1 cellular context compared by ENCODE assay signal in genomic region chr9:127109212-127109711, GRCh38.
TF ChIP-seq lines count a peak whose summit lies in the region.

No MANE protein-coding gene starts in this region.

TF ChIP-seq in HepG2, 621 proteins besides CTCF, POLR2A, EP300 and RAD21 (continued from another document and continues in another):
- peak; percentile 81 for TF ChIP-seq AHDC1 (CRISPR knock-in tag; IDR thresholded peaks at IDR 0.05; ENCODE audit: borderline replicate concordance)
- peak; percentile 97 for TF ChIP-seq PPARG (CRISPR knock-in tag; conservative IDR thresholded peaks at IDR 0.05)
- TF ChIP-seq FUBP1 (CRISPR knock-in tag; IDR thresholded peaks at IDR 0.05; ENCODE audit: borderline replicate concordance) = no peak
- TF ChIP-seq ATF1 (CRISPR knock-in tag; IDR thresholded peaks at IDR 0.05) = 0 out of 2 replicates have a peak, but pooled peaks have one; percentile 22
- TF ChIP-seq ZNF207 (IDR thresholded peaks at IDR 0.05; ENCODE audit: borderline replicate concordance) = no peak
- TF ChIP-seq FOXA1 (IDR thresholded peaks at IDR 0.05) = no peak
- TF ChIP-seq FOXA1 (CRISPR knock-in tag; IDR thresholded peaks at IDR 0.05) = peak; percentile 30; the same call in 1 of the 2 replicates
- TF ChIP-seq KDM2A (CRISPR knock-in tag; IDR thresholded peaks at IDR 0.05; ENCODE audit: borderline replicate concordance, low read depth) = no peak
- no peak for TF ChIP-seq NR0B2 (CRISPR knock-in tag; IDR thresholded peaks at IDR 0.05)
- TF ChIP-seq HDAC1 (CRISPR knock-in tag; IDR thresholded peaks at IDR 0.05) = no peak
- peak; percentile 15 to 31; a peak in 1 of 4 replicates for TF ChIP-seq HMGXB4 (CRISPR knock-in tag; IDR thresholded peaks at IDR 0.05; ENCODE audit: borderline replicate concordance in 1 of 2, low read depth in 1 of 2)
- peak; percentile 94 for TF ChIP-seq ARNTL (CRISPR knock-in tag; IDR thresholded peaks at IDR 0.05)
- TF ChIP-seq AKAP8 (CRISPR knock-in tag; IDR thresholded peaks at IDR 0.05) = no peak; the same call in 1 of the 2 replicates
- peak; percentile 61 for TF ChIP-seq TCF7 (IDR thresholded peaks at IDR 0.05; ENCODE audit: low read depth)
- TF ChIP-seq EEA1 (CRISPR knock-in tag; IDR thresholded peaks at IDR 0.05; ENCODE audit: borderline replicate concordance) = no peak
- no peak for TF ChIP-seq GPN1 (CRISPR knock-in tag; IDR thresholded peaks at IDR 0.05; ENCODE audit: borderline replicate concordance)
- TF ChIP-seq RCOR2 (CRISPR knock-in tag; IDR thresholded peaks at IDR 0.05) = peak; percentile 70; the same call in 1 of the 2 replicates
- peak; percentile 78 for TF ChIP-seq SKIL (CRISPR knock-in tag; IDR thresholded peaks at IDR 0.05; ENCODE audit: borderline replicate concordance)
- no peak for TF ChIP-seq ZKSCAN5 (CRISPR knock-in tag; IDR thresholded peaks at IDR 0.05)
- peak; percentile 74; the same call in 1 of the 2 replicates for TF ChIP-seq ZNF761 (CRISPR knock-in tag; conservative IDR thresholded peaks at IDR 0.05)
- TF ChIP-seq ZNF503 (CRISPR knock-in tag; IDR thresholded peaks at IDR 0.05) = no peak; the same call in 1 of the 2 replicates
- TF ChIP-seq ZNF331 (CRISPR knock-in tag; IDR thresholded peaks at IDR 0.05) = no peak
- peak; percentile 49; the same call in 1 of the 2 replicates for TF ChIP-seq HMG20A (CRISPR knock-in tag; IDR thresholded peaks at IDR 0.05; ENCODE audit: borderline replicate concordance)
- 0 out of 2 replicates have a peak, but pooled peaks have one; percentile 2 for TF ChIP-seq SMC3 (IDR thresholded peaks at IDR 0.05; ENCODE audit: low read length)
- no peak for TF ChIP-seq ZNF557 (CRISPR knock-in tag; IDR thresholded peaks at IDR 0.05)
- peak; percentile 74 for TF ChIP-seq FOXA3 (CRISPR knock-in tag; IDR thresholded peaks at IDR 0.05)
- no peak for TF ChIP-seq ZNF713 (CRISPR knock-in tag; IDR thresholded peaks at IDR 0.05)
- 0 out of 2 replicates have a peak, but pooled peaks have one; percentile 24 for TF ChIP-seq FOSL2 (CRISPR knock-in tag; IDR thresholded peaks at IDR 0.05)
- TF ChIP-seq MED1 (CRISPR knock-in tag; IDR thresholded peaks at IDR 0.05) = peak; percentile 91
- TF ChIP-seq CEBPG (CRISPR knock-in tag; IDR thresholded peaks at IDR 0.05) = no peak
- TF ChIP-seq PLRG1 (conservative IDR thresholded peaks at IDR 0.05) = no peak
- TF ChIP-seq MNT (IDR thresholded peaks at IDR 0.05) = no peak
- TF ChIP-seq ZNF652 (CRISPR knock-in tag; IDR thresholded peaks at IDR 0.05; ENCODE audit: borderline replicate concordance, low read depth) = peak; percentile 2; the same call in 1 of the 2 replicates
- TF ChIP-seq ATF4 (CRISPR knock-in tag; IDR thresholded peaks at IDR 0.05) = 0 out of 4 replicates have a peak, but pooled peaks of 1 of the 2 experiments have one; percentile 23
- peak; percentile 37; the same call in 1 of the 2 replicates for TF ChIP-seq NFIC (IDR thresholded peaks at IDR 0.05; ENCODE audit: low read length)
- TF ChIP-seq LCORL (IDR thresholded peaks at IDR 0.05) = no peak
- no peak; the same call in 1 of the 2 replicates for TF ChIP-seq LCORL (CRISPR knock-in tag; IDR thresholded peaks at IDR 0.05)
- no peak for TF ChIP-seq ZNF777 (CRISPR knock-in tag; IDR thresholded peaks at IDR 0.05)
- peak; percentile 93 for TF ChIP-seq PAXIP1 (CRISPR knock-in tag; conservative IDR thresholded peaks at IDR 0.05)
- no peak for TF ChIP-seq HOXA5 (CRISPR knock-in tag; IDR thresholded peaks at IDR 0.05)
- no peak for TF ChIP-seq BATF2 (CRISPR knock-in tag; IDR thresholded peaks at IDR 0.05)
- TF ChIP-seq ZNF543 (CRISPR knock-in tag; IDR thresholded peaks at IDR 0.05) = no peak
